Comparison of ENCODE assay signal across 8 cellular contexts in genomic region chr17:76240461-76241204, GRCh38. TPM values are rescaled to one million over a fixed set of nuclear protein-coding genes. Genes with fewer than 3 reads are reported as not detected.
DNase-seq lines count a peak whose midpoint lies in the region; ATAC-seq and TF ChIP-seq lines count a peak whose summit lies in the region.

Gene RNF157, minus strand, starts transcription at chr17:76240493. Its CDS starts 253 bp downstream, at chr17:76240240.

- peak within 1 kb of the TSS; percentile 62 to 81 for H3K4me3 ChIP-seq in SK-N-SH (ENCODE audit: low read depth in 2 of 2, low read length in 1 of 2)
- H3K4me3 ChIP-seq in adrenal gland, result peak within 1 kb of the TSS in 3 of 4 donors; percentile 56 to 72 (median 60)
- peak within 1 kb of the TSS; percentile 65 for H3K4me3 ChIP-seq in trophoblast cell (ENCODE audit: low read depth, low read length)

- no peak within 1 kb of the TSS for H4K12ac ChIP-seq in trophoblast cell (ENCODE audit: low read depth, low read length)

- H3F3A ChIP-seq in SK-N-SH (replicated peaks; ENCODE audit: insufficient read depth), result peaks cover 15% of the 10 kb centered on the region

- H3K36me3 ChIP-seq in SK-N-SH (replicated peaks in 1 of 2; ENCODE audit: control insufficient read depth in 1 of 2, insufficient read depth in 2 of 2, low read length in 1 of 2) (no peaks in the 10 kb centered on the region), adrenal gland (replicated peaks in 1 of 2) (no peaks in the 10 kb centered on the region), trophoblast cell (ENCODE audit: control insufficient read depth in 1 of 2, insufficient read depth in 2 of 2, low read length in 2 of 2) (no peaks in the 10 kb centered on the region)

- H4K20me1 ChIP-seq in SK-N-SH (ENCODE audit: insufficient read depth), result no peaks in the 10 kb centered on the region

- no peak within 1 kb of the TSS for H3K23ac ChIP-seq in trophoblast cell (ENCODE audit: low read length)

- no peak for TF ChIP-seq EP300 in SK-N-SH (IDR thresholded peaks at IDR 0.05; ENCODE audit: borderline replicate concordance in 1 of 2, low read depth in 1 of 2, low read length in 1 of 2)

- H3K27me3 ChIP-seq in SK-N-SH (ENCODE audit: insufficient read depth) (no peaks in the 10 kb centered on the region), adrenal gland (no peaks in the 10 kb centered on the region), trophoblast cell (ENCODE audit: insufficient read depth, low read length) (peaks cover 13% of the 10 kb centered on the region)

- H2BK12ac ChIP-seq in trophoblast cell (ENCODE audit: low read length), result no peak within 1 kb of the TSS

- H2AFZ ChIP-seq in SK-N-SH (ENCODE audit: low read depth) (peak within 1 kb of the TSS; percentile 88), trophoblast cell (ENCODE audit: insufficient read depth, low read length, poor library complexity) (peak within 1 kb of the TSS; percentile 15)

- H3K9me3 ChIP-seq in SK-N-SH (no peaks in the 10 kb centered on the region), adrenal gland (replicated peaks in 1 of 3) (no peaks in the 10 kb centered on the region), trophoblast cell (ENCODE audit: insufficient read depth, low read depth, low read length) (no peaks in the 10 kb centered on the region)

- no peak within 1 kb of the TSS for H2AK5ac ChIP-seq in trophoblast cell (ENCODE audit: low read length)

- no peak within 1 kb of the TSS for H2BK120ac ChIP-seq in trophoblast cell (ENCODE audit: insufficient read depth, low read length, poor library complexity)

- H4K91ac ChIP-seq in trophoblast cell (ENCODE audit: low read depth, low read length), result no peak within 1 kb of the TSS

- H3K27ac ChIP-seq in SK-N-SH (ENCODE audit: low read depth in 2 of 2, low read length in 1 of 2) (peak within 1 kb of the TSS in 1 of 2 experiments; percentile 40; a peak in 1 of 4 replicates), adrenal gland (peak within 1 kb of the TSS in 3 of 5 donors; percentile 7 to 44 (median 43)), trophoblast cell (ENCODE audit: low read depth, low read length) (no peak within 1 kb of the TSS)

- H3K18ac ChIP-seq in trophoblast cell (ENCODE audit: low read length), result no peak within 1 kb of the TSS

- WGBS in SK-N-SH (ENCODE audit: low lambda C conversion rate), result under 1% methylated on average over 35 of the region's 102 CpGs
- WGBS in adrenal gland, 4 donors, result 0 to 8% (median 0%) methylated on average over 1 to 102 of the region's 102 CpGs
- WGBS in trophoblast cell (ENCODE audit: extremely low coverage, insufficient coverage, insufficient read length), result no CpG with 5 or more reads among the region's 102 CpGs

- no peaks in the 10 kb centered on the region for H3K79me1 ChIP-seq in trophoblast cell (ENCODE audit: low read length)

- H3K79me2 ChIP-seq in SK-N-SH (ENCODE audit: insufficient read depth), result no peaks in the 10 kb centered on the region
- H3K79me2 ChIP-seq in trophoblast cell (ENCODE audit: control insufficient read depth, insufficient read depth, low read length, poor library complexity), result no peaks in the 10 kb centered on the region

- POLR2A ChIA-PET in SK-N-SH (lab: Yijun Ruan, JAX), result interaction anchor here (0.7 kb wide), 1 partner anchor 210 kb away, joined by 3 read pairs; no protein-coding TSS in a partner anchor

- ATAC-seq in GM18907 (IDR thresholded peaks at IDR 0.05; ENCODE audit: unreplicated experiment), result peak; percentile 67
- ATAC-seq in HG03521 (IDR thresholded peaks at IDR 0.05; ENCODE audit: unreplicated experiment), result peak; percentile 65
- ATAC-seq in left cardiac atrium, result peak; percentile 87 to 92
- no peak for ATAC-seq in HG03097 (IDR thresholded peaks at IDR 0.05; ENCODE audit: low FRiP score, unreplicated experiment)

- H2BK5ac ChIP-seq in trophoblast cell (ENCODE audit: low read depth, low read length, poor library complexity), result no peak within 1 kb of the TSS

- H3K4me1 ChIP-seq in SK-N-SH (ENCODE audit: control insufficient read depth in 1 of 2, insufficient read depth in 2 of 2, low read depth in 1 of 2, low read length in 1 of 2) (peaks cover 0 to 15% of the 10 kb centered on the region in 2 experiments; a peak in 1 of 4 replicates), adrenal gland (replicated peaks in 1 of 2) (peaks cover 11 to 15% of the 10 kb centered on the region in 2 donors), trophoblast cell (ENCODE audit: control insufficient read depth in 1 of 2, insufficient read depth in 2 of 2, low read length in 2 of 2) (peaks cover 4 to 7% of the 10 kb centered on the region in 2 experiments)

- H3K4ac ChIP-seq in trophoblast cell (ENCODE audit: low read depth, low read length), result no peak within 1 kb of the TSS

- CTCF ChIA-PET in SK-N-SH (lab: Yijun Ruan, JAX), result interaction anchor here (0.8 to 4.2 kb wide), 6 partner anchors 15 to 62 kb away, joined by 3 to 41 read pairs (median 3); partner anchors contain the start of gene UBALD2

- no peak within 1 kb of the TSS for H3K14ac ChIP-seq in trophoblast cell (ENCODE audit: low read length)

- TF ChIP-seq RAD21 in SK-N-SH (IDR thresholded peaks at IDR 0.05; ENCODE audit: low read length), result no peak

- H4K8ac ChIP-seq in trophoblast cell (ENCODE audit: low read depth, low read length), result no peak within 1 kb of the TSS

- TF ChIP-seq POLR2A in adrenal gland (IDR thresholded peaks at IDR 0.05), result peak in 1 of 2 donors; percentile 40

- no peak for TF ChIP-seq CTCF in SK-N-SH (IDR thresholded peaks at IDR 0.05)
- TF ChIP-seq CTCF in adrenal gland (IDR thresholded peaks at IDR 0.05), result peak in 1 of 6 experiments; percentile 2

- intact Hi-C loops in adrenal gland (cut with DNase I) (no loop called here), left cardiac atrium (cut with DNase I) (no loop called here)

- H3K9ac ChIP-seq in SK-N-SH (peak within 1 kb of the TSS; percentile 72), trophoblast cell (ENCODE audit: low read length) (no peak within 1 kb of the TSS)

- H3K4me2 ChIP-seq in SK-N-SH, result peak within 1 kb of the TSS; percentile 96
- H3K4me2 ChIP-seq in trophoblast cell (ENCODE audit: low read length), result peak within 1 kb of the TSS; percentile 78

- no peaks in the 10 kb centered on the region for H3K9me2 ChIP-seq in SK-N-SH

- peak; percentile 25 for DNase-seq in A172 (ENCODE audit: low spot score)
- peak; percentile 97 for DNase-seq in SK-N-SH
- DNase-seq in adrenal gland, result peak; percentile 44 to 70 (median 61)
- DNase-seq in left cardiac atrium, result peak; percentile 71
- peak in 1 of 2 donors; percentile 49 for DNase-seq in trophoblast cell

TF ChIP-seq in SK-N-SH, 30 proteins besides CTCF, POLR2A, EP300 and RAD21 (continues in another document):
- TF ChIP-seq, protein P1, sequence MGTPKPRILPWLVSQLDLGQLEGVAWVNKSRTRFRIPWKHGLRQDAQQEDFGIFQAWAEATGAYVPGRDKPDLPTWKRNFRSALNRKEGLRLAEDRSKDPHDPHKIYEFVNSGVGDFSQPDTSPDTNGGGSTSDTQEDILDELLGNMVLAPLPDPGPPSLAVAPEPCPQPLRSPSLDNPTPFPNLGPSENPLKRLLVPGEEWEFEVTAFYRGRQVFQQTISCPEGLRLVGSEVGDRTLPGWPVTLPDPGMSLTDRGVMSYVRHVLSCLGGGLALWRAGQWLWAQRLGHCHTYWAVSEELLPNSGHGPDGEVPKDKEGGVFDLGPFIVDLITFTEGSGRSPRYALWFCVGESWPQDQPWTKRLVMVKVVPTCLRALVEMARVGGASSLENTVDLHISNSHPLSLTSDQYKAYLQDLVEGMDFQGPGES (IDR thresholded peaks at IDR 0.05; ENCODE audit: low read depth, low read length), result no peak
- TF ChIP-seq RXRA (IDR thresholded peaks at IDR 0.05; ENCODE audit: borderline replicate concordance, low read depth), result no peak
- TF ChIP-seq, protein P2, sequence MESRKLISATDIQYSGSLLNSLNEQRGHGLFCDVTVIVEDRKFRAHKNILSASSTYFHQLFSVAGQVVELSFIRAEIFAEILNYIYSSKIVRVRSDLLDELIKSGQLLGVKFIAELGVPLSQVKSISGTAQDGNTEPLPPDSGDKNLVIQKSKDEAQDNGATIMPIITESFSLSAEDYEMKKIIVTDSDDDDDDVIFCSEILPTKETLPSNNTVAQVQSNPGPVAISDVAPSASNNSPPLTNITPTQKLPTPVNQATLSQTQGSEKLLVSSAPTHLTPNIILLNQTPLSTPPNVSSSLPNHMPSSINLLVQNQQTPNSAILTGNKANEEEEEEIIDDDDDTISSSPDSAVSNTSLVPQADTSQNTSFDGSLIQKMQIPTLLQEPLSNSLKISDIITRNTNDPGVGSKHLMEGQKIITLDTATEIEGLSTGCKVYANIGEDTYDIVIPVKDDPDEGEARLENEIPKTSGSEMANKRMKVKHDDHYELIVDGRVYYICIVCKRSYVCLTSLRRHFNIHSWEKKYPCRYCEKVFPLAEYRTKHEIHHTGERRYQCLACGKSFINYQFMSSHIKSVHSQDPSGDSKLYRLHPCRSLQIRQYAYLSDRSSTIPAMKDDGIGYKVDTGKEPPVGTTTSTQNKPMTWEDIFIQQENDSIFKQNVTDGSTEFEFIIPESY (IDR thresholded peaks at IDR 0.05; ENCODE audit: borderline replicate concordance, low read depth), result no peak
- TF ChIP-seq NFIC (IDR thresholded peaks at IDR 0.05; ENCODE audit: borderline replicate concordance), result no peak
- TF ChIP-seq TEAD4 (IDR thresholded peaks at IDR 0.05; ENCODE audit: borderline replicate concordance, insufficient read depth), result no peak
- no peak for TF ChIP-seq JUND (IDR thresholded peaks at IDR 0.05)
- TF ChIP-seq TAF1 (IDR thresholded peaks at IDR 0.05; ENCODE audit: borderline replicate concordance, low read depth, low read length), result peak; percentile 83; the same call in 1 of the 2 replicates
- TF ChIP-seq, protein P3, sequence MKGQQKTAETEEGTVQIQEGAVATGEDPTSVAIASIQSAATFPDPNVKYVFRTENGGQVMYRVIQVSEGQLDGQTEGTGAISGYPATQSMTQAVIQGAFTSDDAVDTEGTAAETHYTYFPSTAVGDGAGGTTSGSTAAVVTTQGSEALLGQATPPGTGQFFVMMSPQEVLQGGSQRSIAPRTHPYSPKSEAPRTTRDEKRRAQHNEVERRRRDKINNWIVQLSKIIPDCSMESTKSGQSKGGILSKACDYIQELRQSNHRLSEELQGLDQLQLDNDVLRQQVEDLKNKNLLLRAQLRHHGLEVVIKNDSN (IDR thresholded peaks at IDR 0.05; ENCODE audit: borderline replicate concordance, low read depth), result no peak
- peak; percentile 3; the same call in 1 of the 2 replicates for TF ChIP-seq NRF1 (IDR thresholded peaks at IDR 0.05; ENCODE audit: low read depth, low read length)
- peak; percentile 72 for TF ChIP-seq YY1 (IDR thresholded peaks at IDR 0.05; ENCODE audit: low read depth)

RNA-seq across cellular contexts. Expression of gene RNF157, which starts in this region (rescaled TPM):
- 7.0 and 8.3 TPM in 2 replicates for total RNA-seq in A172 (2014; rRNA removed; shearing (Covaris generic))
- polyA plus RNA-seq in SK-N-SH (2012; rRNA removed) (5.2 TPM in 2 replicates), adrenal gland (1 to 10 TPM; 3.0 to 4.7 (median 4.1) TPM)
- polyA plus RNA-seq in SK-N-SH (2012; cell fraction: cytosol; rRNA removed), result 4.1 and 6.3 TPM in 2 replicates
- polyA plus RNA-seq in SK-N-SH (2012; cell fraction: nucleus; rRNA removed), result 5.5 and 8.1 TPM in 2 replicates
- total RNA-seq in adrenal gland (1 to 10 TPM; 2.6 to 6.1 (median 4.7) TPM), left cardiac atrium (10 to 100 TPM; 11.1 to 19.9 TPM)
- polyA plus RNA-seq in trophoblast cell (2013), result 0.22 and 0.33 TPM in 2 replicates
